Comparison of ENCODE assay signal across 23 cellular contexts in genomic region chr5:149873896-149874295, GRCh38.
"Had no signal": no experiment of that assay in that cellular context is flagged by ENCODE, and none has a peak within 500 bp of the region (broad histone marks: within the 10 kb centered on the region; RNA-seq: fewer than 3 reads in every experiment).

No MANE protein-coding gene starts in this region.

- H3K4me1 Mint-ChIP-seq: activated B cell treated with CpG ODN at 0.5 μM for 24 hours; activated naive CD4-positive, alpha-beta T cell treated with anti-CD3 and anti-CD28 coated beads, Interleukin-2, amount 50 U/mL, for 24 hours; activated naive CD8-positive, alpha-beta T cell treated with anti-CD3 and anti-CD28 coated beads, Interleukin-2, amount 50 U/mL, for 24 hours; memory B cell; naive thymus-derived CD8-positive, alpha-beta T cell had no signal

- DNase-seq: activated B cell treated with CpG ODN at 0.5 μM for 24 hours; activated CD4-positive, alpha-beta T cell treated with anti-CD3 and anti-CD28 coated beads, Interleukin-2, amount 50 U/mL, for 1 hour; activated CD8-positive, alpha-beta T cell treated with anti-CD3 and anti-CD28 coated beads for 36 hours; activated naive CD8-positive, alpha-beta T cell treated with anti-CD3 and anti-CD28 coated beads, Interleukin-2, amount 50 U/mL, for 24 hours; activated T-cell treated with anti-CD3 and anti-CD28 coated beads, Interleukin-2, amount 50 U/mL, for 48 hours; amygdala; central memory CD4-positive, alpha-beta T cell; effector CD8-positive, alpha-beta T cell; glutamatergic neuron; islet precursor cell; left ventricle myocardium superior; midbrain; naive thymus-derived CD8-positive, alpha-beta T cell; occipital lobe; right cardiac atrium; spleen; stimulated activated naive CD4-positive, alpha-beta T cell treated with Interleukin-2 at 50 U/mL for 16 hours had no signal

- H3K9me3 Mint-ChIP-seq: activated B cell treated with CpG ODN at 0.5 μM for 24 hours; activated CD8-positive, alpha-beta T cell treated with anti-CD3 and anti-CD28 coated beads for 36 hours; activated naive CD4-positive, alpha-beta T cell treated with anti-CD3 and anti-CD28 coated beads, Interleukin-2, amount 50 U/mL, for 24 hours; activated naive CD8-positive, alpha-beta T cell treated with anti-CD3 and anti-CD28 coated beads, Interleukin-2, amount 50 U/mL, for 24 hours; activated T-helper 2 cell treated with anti-CD3 and anti-CD28 coated beads, Interferon-gamma antibody, Interleukin-2, Interleukin-4, amounts not matched to agents 10 μg/mL and 5 μg/mL and 100 μg/mL, durations not matched to agents 14 hours and 24 hours and 36 hours; dendritic cell treated with granulocyte-macrophage colony-stimulating factor and Interleukin-4, amounts not matched to agents 40 ng/mL and 50 ng/mL, for 4 days; memory B cell; naive thymus-derived CD8-positive, alpha-beta T cell; neural progenitor cell; type B pancreatic cell had no signal

- H3K36me3 Mint-ChIP-seq: activated naive CD4-positive, alpha-beta T cell treated with anti-CD3 and anti-CD28 coated beads, Interleukin-2, amount 50 U/mL, for 24 hours; memory B cell; naive thymus-derived CD8-positive, alpha-beta T cell; neural progenitor cell; type B pancreatic cell had no signal

- H3K27me3 Mint-ChIP-seq: activated CD8-positive, alpha-beta T cell treated with anti-CD3 and anti-CD28 coated beads for 36 hours; activated naive CD4-positive, alpha-beta T cell treated with anti-CD3 and anti-CD28 coated beads, Interleukin-2, amount 50 U/mL, for 24 hours; activated naive CD8-positive, alpha-beta T cell treated with anti-CD3 and anti-CD28 coated beads, Interleukin-2, amount 50 U/mL, for 24 hours; dendritic cell treated with granulocyte-macrophage colony-stimulating factor and Interleukin-4, amounts not matched to agents 40 ng/mL and 50 ng/mL, for 4 days had no signal

- H3K27ac Mint-ChIP-seq: activated B cell treated with CpG ODN at 0.5 μM for 24 hours; activated CD8-positive, alpha-beta T cell treated with anti-CD3 and anti-CD28 coated beads for 36 hours; activated naive CD4-positive, alpha-beta T cell treated with anti-CD3 and anti-CD28 coated beads, Interleukin-2, amount 50 U/mL, for 24 hours; activated naive CD8-positive, alpha-beta T cell treated with anti-CD3 and anti-CD28 coated beads, Interleukin-2, amount 50 U/mL, for 24 hours; activated T-helper 2 cell treated with anti-CD3 and anti-CD28 coated beads, Interferon-gamma antibody, Interleukin-2, Interleukin-4, amounts not matched to agents 10 μg/mL and 5 μg/mL and 100 μg/mL, durations not matched to agents 14 hours and 24 hours and 36 hours; dendritic cell treated with granulocyte-macrophage colony-stimulating factor and Interleukin-4, amounts not matched to agents 40 ng/mL and 50 ng/mL, for 4 days; memory B cell; naive thymus-derived CD8-positive, alpha-beta T cell; neural progenitor cell; type B pancreatic cell had no signal

- H3K4me3 Mint-ChIP-seq: activated B cell treated with CpG ODN at 0.5 μM for 24 hours; activated CD8-positive, alpha-beta T cell treated with anti-CD3 and anti-CD28 coated beads for 36 hours; activated naive CD4-positive, alpha-beta T cell treated with anti-CD3 and anti-CD28 coated beads, Interleukin-2, amount 50 U/mL, for 24 hours; activated naive CD8-positive, alpha-beta T cell treated with anti-CD3 and anti-CD28 coated beads, Interleukin-2, amount 50 U/mL, for 24 hours; dendritic cell treated with granulocyte-macrophage colony-stimulating factor and Interleukin-4, amounts not matched to agents 40 ng/mL and 50 ng/mL, for 4 days; memory B cell; naive thymus-derived CD8-positive, alpha-beta T cell; neural progenitor cell; type B pancreatic cell had no signal

- ATAC-seq: activated CD8-positive, alpha-beta T cell treated with anti-CD3 and anti-CD28 coated beads for 36 hours; activated naive CD8-positive, alpha-beta T cell treated with anti-CD3 and anti-CD28 coated beads, Interleukin-2, amount 50 U/mL, for 24 hours; left ventricle myocardium superior; naive thymus-derived CD8-positive, alpha-beta T cell had no signal
